In genomic region chr7:32500922-32501341, GRCh38 we compare ENCODE assay signal across 8 cellular contexts. TPM values are rescaled to one million over a fixed set of nuclear protein-coding genes. Genes with fewer than 3 reads are reported as not detected.
A peak's percentile ranks its signal among the peaks of the same experiment; 100 is the strongest.
DNase-seq lines count a peak whose midpoint lies in the region; ATAC-seq, FAIRE-seq and TF ChIP-seq lines count a peak whose summit lies in the region.

No MANE protein-coding gene starts in this region.

- TF ChIP-seq CTCF in fibroblast of pulmonary artery (IDR thresholded peaks at IDR 0.05; ENCODE audit: low read length, missing control alignments) (no peak), Peyer's patch (IDR thresholded peaks at IDR 0.05) (no peak)

- H3K36me3 Mint-ChIP-seq in activated CD4-positive, alpha-beta T cell treated with anti-CD3 and anti-CD28 coated beads for 36 hours (ENCODE audit: low read depth): peaks cover 33% of the 10 kb centered on the region

- FAIRE-seq in frontal cortex (lab: Jason Lieb, UNC): no peak

- H3K27ac Mint-ChIP-seq in activated CD4-positive, alpha-beta T cell treated with anti-CD3 and anti-CD28 coated beads for 36 hours: peak overlapping the region; percentile 78

- peak overlapping the region; percentile 3 for H3K4me3 Mint-ChIP-seq in activated CD4-positive, alpha-beta T cell treated with anti-CD3 and anti-CD28 coated beads for 36 hours

- CTCF ChIA-PET in activated CD4-positive, alpha-beta T cell treated with anti-CD3 and anti-CD28 coated beads for 36 hours (lab: Charles Lee): interaction anchor here (0.7 to 1.4 kb wide), 3 partner anchors 9 to 627 kb away, joined by 3 to 6 read pairs (median 6); no protein-coding TSS in a partner anchor

- DNase-seq in activated CD4-positive, alpha-beta T cell treated with anti-CD3 and anti-CD28 coated beads for 36 hours: no peak
- DNase-seq in activated CD4-positive, alpha-beta T cell treated with anti-CD3 and anti-CD28 coated beads for 1 hour: no peak
- DNase-seq in RPMI7951 (ENCODE audit: low read depth) (peak; percentile 70), fibroblast of pulmonary artery (ENCODE audit: low read depth) (peak; percentile 58), Peyer's patch (no peak), frontal cortex (ENCODE audit: low spot score in 2 of 2) (no peak), cerebellar cortex (ENCODE audit: low spot score) (no peak)

- peak; percentile 47 for ATAC-seq in activated CD4-positive, alpha-beta T cell treated with anti-CD3 and anti-CD28 coated beads for 36 hours
- ATAC-seq in HG02981 (IDR thresholded peaks at IDR 0.05; ENCODE audit: unreplicated experiment): peak; percentile 62

- no peak overlapping the region for H3K27ac ChIP-seq in Peyer's patch

- no peak for TF ChIP-seq POLR2A in Peyer's patch (IDR thresholded peaks at IDR 0.05)

- H3K27me3 ChIP-seq in Peyer's patch: no peaks in the 10 kb centered on the region

- peaks cover 61% of the 10 kb centered on the region for H3K4me1 Mint-ChIP-seq in activated CD4-positive, alpha-beta T cell treated with anti-CD3 and anti-CD28 coated beads for 36 hours

- POLR2A ChIA-PET in activated CD4-positive, alpha-beta T cell treated with anti-CD3 and anti-CD28 coated beads for 36 hours (lab: Charles Lee): no interaction called here

- no peaks in the 10 kb centered on the region for H3K27me3 Mint-ChIP-seq in activated CD4-positive, alpha-beta T cell treated with anti-CD3 and anti-CD28 coated beads for 36 hours

- intact Hi-C loops in activated CD4-positive, alpha-beta T cell treated with anti-CD3 and anti-CD28 coated beads for 36 hours (cut with DNase I, micrococcal nuclease): no loop called here

- H3K4me1 ChIP-seq in Peyer's patch: peaks cover 0 to 31% (median 5%) of the 10 kb centered on the region in 4 donors

- H3K4me3 ChIP-seq in fibroblast of pulmonary artery (replicated peaks; ENCODE audit: low read depth, low read length) (no peak overlapping the region), Peyer's patch (no peak overlapping the region)

- H3K9me3 Mint-ChIP-seq in activated CD4-positive, alpha-beta T cell treated with anti-CD3 and anti-CD28 coated beads for 36 hours (ENCODE audit: low read depth): no peaks in the 10 kb centered on the region

- H3K36me3 ChIP-seq in Peyer's patch: no peaks in the 10 kb centered on the region

- H3K9me3 ChIP-seq in Peyer's patch: no peaks in the 10 kb centered on the region

RNA-seq across cellular contexts. Expression of gene AVL9, which starts 5.6 kb away (rescaled TPM):
- total RNA-seq in activated CD4-positive, alpha-beta T cell treated with anti-CD3 and anti-CD28 coated beads for 36 hours: 10 to 100 TPM; 37.4 to 56.6 TPM
- 30.6 and 31.5 TPM in 2 replicates for total RNA-seq in RPMI7951 (2014; rRNA removed; shearing (Covaris generic))
- total RNA-seq in Peyer's patch (10 to 100 TPM; 44.5 to 82.5 (median 52.5) TPM), frontal cortex (70.1 TPM)

RNA-seq across cellular contexts. Expression of gene LSM5, which starts 10.8 kb away (rescaled TPM):
- 100 to 1,000 TPM in 1 of 2 experiments, 10 to 100 TPM in 1; 75.6 to 135 TPM for total RNA-seq in activated CD4-positive, alpha-beta T cell treated with anti-CD3 and anti-CD28 coated beads for 36 hours
- total RNA-seq in RPMI7951 (2014; rRNA removed; shearing (Covaris generic)): 86.7 and 100 TPM in 2 replicates
- 10 to 100 TPM in 2 of 4 donors, 1 to 10 TPM in 2; 6.2 to 32.2 (median 10.0) TPM for total RNA-seq in Peyer's patch
- 28.9 TPM for total RNA-seq in frontal cortex

Comparison
In these comparisons a context has a peak if more than half of its experiments do, and no peak if none do; other contexts are left out.
1. DNase-seq: peak in RPMI7951 (single experiment) and fibroblast of pulmonary artery (single experiment); none in activated CD4-positive, alpha-beta T cell treated with anti-CD3 and anti-CD28 coated beads for 36 hours (single experiment), activated CD4-positive, alpha-beta T cell treated with anti-CD3 and anti-CD28 coated beads for 1 hour (single experiment), Peyer's patch (0 of 3), frontal cortex (0 of 2) and cerebellar cortex (single experiment).